In the genomic region with DNA sequence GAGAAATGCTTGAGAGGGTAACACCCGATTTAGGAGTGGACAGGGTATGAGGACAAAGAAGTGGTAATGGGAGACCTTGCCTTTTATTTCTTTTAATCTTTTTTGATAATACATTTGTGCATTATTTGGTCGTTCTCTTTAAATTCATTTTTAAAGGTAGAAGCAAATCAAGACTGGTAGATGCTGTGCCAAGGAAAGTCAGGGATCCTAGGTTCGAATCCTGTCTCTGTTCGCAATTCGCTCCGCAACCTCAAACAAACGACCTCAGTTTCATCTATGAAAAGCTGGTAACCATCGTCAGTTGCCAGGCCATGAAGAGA, we compare ENCODE assay signal across 8 cellular contexts. TPM values are rescaled to one million over a fixed set of nuclear protein-coding genes. Genes with fewer than 3 reads are reported as not detected.
A peak's percentile ranks its signal among the peaks of the same experiment; 100 is the strongest.
DNase-seq lines count a peak whose midpoint lies in the region; ATAC-seq and TF ChIP-seq lines count a peak whose summit lies in the region.

No MANE protein-coding gene starts in this region.

- 13 to 17% methylated on average over 8 of the region's 8 CpGs for WGBS in sigmoid colon, 2 donors

- no peak for TF ChIP-seq POLR2A in sigmoid colon (IDR thresholded peaks at IDR 0.05)

- peaks cover 31% of the 10 kb centered on the region for H3K36me3 ChIP-seq in SJCRH30
- peaks cover 11 to 34% (median 27%) of the 10 kb centered on the region in 4 donors for H3K36me3 ChIP-seq in sigmoid colon

- H3K9me3 ChIP-seq in SJCRH30 (replicated peaks) (no peaks in the 10 kb centered on the region), sigmoid colon (no peaks in the 10 kb centered on the region)

- in situ Hi-C loops in GM13976 (cut with MboI; ENCODE audit: low sequenced_read_pairs, unreplicated experiment), result no loop called here

- intact Hi-C loops in sigmoid colon (cut with DNase I), result loop anchor here (2.0 kb wide), 1 partner anchor 39 kb away; no protein-coding TSS in a partner anchor

- TF ChIP-seq EP300 in sigmoid colon (IDR thresholded peaks at IDR 0.05), result no peak

- no peaks in the 10 kb centered on the region for H3K4me1 ChIP-seq in SJCRH30
- H3K4me1 ChIP-seq in sigmoid colon, result peaks cover 0 to 20% (median 17%) of the 10 kb centered on the region in 4 donors

- peak overlapping the region; percentile 67 for H3K4me3 ChIP-seq in SJCRH30
- peak overlapping the region; percentile 88 for H3K4me3 ChIP-seq in fibroblast of the aortic adventitia (ENCODE audit: low read depth, low read length)
- H3K4me3 ChIP-seq in sigmoid colon, result peak overlapping the region; percentile 64 to 97 (median 91)

- DNase-seq in SJCRH30 (no peak), fibroblast of the aortic adventitia (ENCODE audit: low read depth) (no peak), sigmoid colon (no peak), NCI-H2196 treated with DMSO at 0.1 percent for 48 hours (lab: John Stamatoyannopoulos, UW; ENCODE audit: unreplicated experiment) (no peak), DMS79 (lab: John Stamatoyannopoulos, UW) (no peak), GM13976 (ENCODE audit: low spot score) (no peak)
- no peak for DNase-seq in stimulated activated naive CD4-positive, alpha-beta T cell (lab: John Stamatoyannopoulos, UW)

- peak; percentile 15 for ATAC-seq in GM18517 (IDR thresholded peaks at IDR 0.05; ENCODE audit: unreplicated experiment)

- H3K27me3 ChIP-seq in SJCRH30, result peaks cover 7% of the 10 kb centered on the region; the same call in 1 of the 2 replicates
- H3K27me3 ChIP-seq in sigmoid colon, result peaks cover 0 to 27% (median 0%) of the 10 kb centered on the region in 3 donors

- H3K27ac ChIP-seq in SJCRH30 (no peak overlapping the region), sigmoid colon (peak overlapping the region in 3 of 4 donors; percentile 72 to 82 (median 79))

- no peak for TF ChIP-seq CTCF in fibroblast of the aortic adventitia (IDR thresholded peaks at IDR 0.05; ENCODE audit: insufficient read depth, low read length)
- TF ChIP-seq CTCF in sigmoid colon (IDR thresholded peaks at IDR 0.05), result no peak
- TF ChIP-seq CTCF in GM13976 (IDR thresholded peaks at IDR 0.05; ENCODE audit: borderline replicate concordance, control extremely low read depth, extremely low read depth, insufficient read depth, missing control alignments), result no peak

RNA-seq across cellular contexts. Expression of a gene that starts 0.4 kb away (rescaled TPM):
- 70.9 and 76.2 TPM in 2 replicates for total RNA-seq in SJCRH30 (2014; rRNA removed; shearing (Covaris generic))
- 40.9 and 90.7 TPM in 2 replicates for total RNA-seq in fibroblast of the aortic adventitia (ENCODE audit: low replicate concordance)
- total RNA-seq in sigmoid colon, result 10 to 100 TPM; 48.9 to 64.5 (median 55.6) TPM
- polyA plus RNA-seq in sigmoid colon, result 100 to 1,000 TPM in 1 of 3 donors, 10 to 100 TPM in 2; 37.2 to 221 (median 73.8) TPM

RNA-seq across cellular contexts. Expression of a gene that starts 8.3 kb away (rescaled TPM):
- 17.4 and 22.3 TPM in 2 replicates for total RNA-seq in SJCRH30 (2014; rRNA removed; shearing (Covaris generic))
- 16.8 and 21.5 TPM in 2 replicates for total RNA-seq in fibroblast of the aortic adventitia (ENCODE audit: low replicate concordance)
- 10 to 100 TPM; 13.3 to 18.5 (median 15.6) TPM for total RNA-seq in sigmoid colon
- polyA plus RNA-seq in sigmoid colon, result 10 to 100 TPM in 2 of 3 donors, 1 to 10 TPM in 1; 4.9 to 25.8 (median 13.8) TPM

RNA-seq across cellular contexts. Expression of a gene that starts 37.3 kb away (rescaled TPM):
- total RNA-seq in SJCRH30 (2014; rRNA removed; shearing (Covaris generic)), result 30.8 and 33.8 TPM in 2 replicates
- total RNA-seq in fibroblast of the aortic adventitia (ENCODE audit: low replicate concordance), result 13.7 and 20.2 TPM in 2 replicates
- total RNA-seq in sigmoid colon, result 10 to 100 TPM; 39.6 to 82.8 (median 43.9) TPM
- polyA plus RNA-seq in sigmoid colon, result 10 to 100 TPM in 2 of 3 donors, 1 to 10 TPM in 1; 9.0 to 87.4 (median 10.2) TPM
